ENCODE assay signal across 12 cellular contexts in the genomic region with DNA sequence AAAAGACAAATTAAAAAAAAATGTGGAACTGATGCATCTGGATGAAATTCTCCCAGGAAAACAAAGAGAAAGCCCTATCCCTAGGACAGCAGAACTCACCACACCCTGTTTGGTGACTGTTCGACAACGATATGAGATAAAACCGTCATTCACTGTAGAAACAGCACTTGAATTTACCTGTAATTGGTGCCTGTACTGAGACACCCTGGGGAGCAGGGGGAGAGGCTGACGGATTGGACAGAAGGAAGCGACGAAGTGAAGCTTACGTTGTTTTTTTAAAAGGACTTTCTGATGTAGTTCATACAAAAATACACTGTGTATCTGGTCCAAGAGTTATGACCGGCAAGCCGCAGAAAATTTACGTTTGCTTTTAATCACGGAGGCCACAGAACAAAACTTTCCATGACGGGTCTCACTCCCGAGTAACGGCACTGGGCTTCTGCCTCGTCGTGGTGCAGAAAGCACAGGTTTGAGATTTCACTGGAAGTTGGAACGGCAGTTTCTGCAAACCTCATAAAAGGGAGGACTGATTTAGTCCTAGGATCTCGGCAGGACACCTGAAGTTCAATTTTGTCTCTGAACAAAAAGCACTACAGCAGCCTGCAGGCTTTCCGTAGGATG. TPM values are rescaled to one million over a fixed set of nuclear protein-coding genes. Genes with fewer than 3 reads are reported as not detected.
DNase-seq lines count a peak whose midpoint lies in the region; ATAC-seq and TF ChIP-seq lines count a peak whose summit lies in the region.
"Had no signal": no experiment of that assay in that cellular context is flagged by ENCODE, and none has a peak within 500 bp of the region (broad histone marks: within the 10 kb centered on the region; RNA-seq: fewer than 3 reads in every experiment).

No MANE protein-coding gene starts in this region.

- no peak for TF ChIP-seq POLR2A in breast epithelium (IDR thresholded peaks at IDR 0.05)
- peak in 1 of 2 donors; percentile 15 for TF ChIP-seq POLR2A in uterus (IDR thresholded peaks at IDR 0.05)

- H3K4me1 Mint-ChIP-seq in MCF 10A (ENCODE audit: insufficient read depth, unreplicated experiment) (peaks cover 11% of the 10 kb centered on the region), mesothelial cell of epicardium (peaks cover 57% of the 10 kb centered on the region)
- H3K4me1 Mint-ChIP-seq: central memory CD8-positive, alpha-beta T cell; IgD-negative memory B cell had no signal

- POLR2A ChIA-PET in MCF 10A (lab: Yijun Ruan, JAX), result interaction anchor here (1.3 to 11.8 kb wide), 2 partner anchors 13 to 88 kb away, joined by 8 to 159 read pairs; no protein-coding TSS in a partner anchor

- H3K36me3 Mint-ChIP-seq in MCF 10A (ENCODE audit: insufficient read depth, unreplicated experiment) (peaks cover 6% of the 10 kb centered on the region), mesothelial cell of epicardium (peaks cover 10% of the 10 kb centered on the region)

- no peaks in the 10 kb centered on the region for H3K9me3 ChIP-seq in breast epithelium
- H3K9me3 ChIP-seq in uterus, result no peaks in the 10 kb centered on the region

- CTCF ChIA-PET in MCF 10A (lab: Yijun Ruan, JAX), result interaction anchor here (0.6 kb wide), 1 partner anchor 27 kb away, joined by 3 read pairs; the partner anchor contains the start of gene TIMM22

- no peaks in the 10 kb centered on the region for H3K27me3 Mint-ChIP-seq in MCF 10A (ENCODE audit: insufficient read depth, unreplicated experiment)
- H3K27me3 Mint-ChIP-seq in mesothelial cell of epicardium (ENCODE audit: low read depth), result no peaks in the 10 kb centered on the region

- H3K27ac Mint-ChIP-seq in MCF 10A (ENCODE audit: low read depth, unreplicated experiment) (no peak overlapping the region), mesothelial cell of epicardium (peak overlapping the region; percentile 94)
- H3K27ac Mint-ChIP-seq: IgD-negative memory B cell had no signal

- H3K36me3 ChIP-seq in breast epithelium, result no peaks in the 10 kb centered on the region
- H3K36me3 ChIP-seq in uterus, result no peaks in the 10 kb centered on the region

- no peaks in the 10 kb centered on the region for H3K27me3 ChIP-seq in breast epithelium
- H3K27me3 ChIP-seq in uterus, result no peaks in the 10 kb centered on the region

- TF ChIP-seq CTCF in breast epithelium (IDR thresholded peaks at IDR 0.05) (no peak), MCF 10A (IDR thresholded peaks at IDR 0.05; ENCODE audit: unreplicated experiment) (no peak), astrocyte of the spinal cord (IDR thresholded peaks at IDR 0.05; ENCODE audit: low read depth, low read length) (no peak), mesothelial cell of epicardium (IDR thresholded peaks at IDR 0.05; ENCODE audit: unreplicated experiment) (no peak), uterus (IDR thresholded peaks at IDR 0.05) (no peak)

- H3K4me1 ChIP-seq in breast epithelium, result no peaks in the 10 kb centered on the region
- peaks cover 0 to under 1% of the 10 kb centered on the region in 2 donors for H3K4me1 ChIP-seq in uterus

- intact Hi-C loops in breast epithelium (cut with DNase I; ENCODE audit: low total_unique reads) (no loop called here), MCF 10A (cut with micrococcal nuclease) (no loop called here), uterus (cut with DNase I; ENCODE audit: low total_unique reads) (loop anchor here (10.0 kb wide), 1 partner anchor 85 kb away; no protein-coding TSS in a partner anchor)

- H3K4me3 ChIP-seq in breast epithelium, result peak overlapping the region in 2 of 3 donors; percentile 3 to 7
- H3K4me3 ChIP-seq in astrocyte of the spinal cord (ENCODE audit: low read depth, low read length), result peak overlapping the region; percentile 16
- peak overlapping the region; percentile 12 to 13 for H3K4me3 ChIP-seq in uterus

- in situ Hi-C loops in astrocyte of the spinal cord (cut with HindIII; ENCODE audit: low sequenced_read_pairs), result no loop called here

- H3K4me3 Mint-ChIP-seq in MCF 10A (ENCODE audit: unreplicated experiment) (no peak overlapping the region), mesothelial cell of epicardium (peak overlapping the region; percentile 56)
- H3K4me3 Mint-ChIP-seq: central memory CD8-positive, alpha-beta T cell; IgD-negative memory B cell had no signal

- H3K27ac ChIP-seq in breast epithelium (no peak overlapping the region), uterus (peak overlapping the region; percentile 82 to 89)

- ATAC-seq in GM21717 (IDR thresholded peaks at IDR 0.05; ENCODE audit: unreplicated experiment), result no peak

- no peaks in the 10 kb centered on the region for H3K9me3 Mint-ChIP-seq in MCF 10A (ENCODE audit: unreplicated experiment)
- H3K9me3 Mint-ChIP-seq in mesothelial cell of epicardium, result no peaks in the 10 kb centered on the region
- H3K9me3 Mint-ChIP-seq: central memory CD8-positive, alpha-beta T cell; IgD-negative memory B cell had no signal

- BruUV-seq in MCF 10A (replicated peaks; lab: Mats Ljungman, UMichigan), result no TSS peak

- DNase-seq in breast epithelium (ENCODE audit: low spot score in 2 of 2) (no peak), MCF 10A (ENCODE audit: unreplicated experiment) (no peak), astrocyte of the spinal cord (ENCODE audit: low read depth, low spot score) (no peak), mesothelial cell of epicardium (ENCODE audit: low spot score in 2 of 2, unreplicated experiment in 2 of 2) (no peak), uterus (peak; percentile 43 to 59), cortex of kidney (lab: John Stamatoyannopoulos, UW) (no peak), nucleus accumbens (lab: John Stamatoyannopoulos, UW) (no peak)
- DNase-seq: activated CD4-positive, alpha-beta T cell treated with anti-CD3 and anti-CD28 coated beads, Interleukin-2, amount 50 U/mL, for 4 hours; islet precursor cell had no signal

RNA-seq across cellular contexts. Expression of gene NXN, which starts 9.7 kb away (rescaled TPM):
- 10 to 100 TPM in 2 of 3 donors, 1 to 10 TPM in 1; 9.3 to 14.3 (median 12.8) TPM for total RNA-seq in breast epithelium
- 36.8 and 57.3 TPM in 2 replicates for total RNA-seq in MCF 10A (2022)
- total RNA-seq in mesothelial cell of epicardium, result 99.1 to 107 TPM (median 106 TPM) in 3 replicates
- 10 to 100 TPM in 3 of 4 donors, 1 to 10 TPM in 1; 6.5 to 99.0 (median 49.9) TPM for total RNA-seq in uterus

RNA-seq across cellular contexts. Expression of gene TIMM22, which starts 27.1 kb away (rescaled TPM):
- total RNA-seq in breast epithelium, result 10 to 100 TPM; 10.1 to 12.0 (median 10.8) TPM
- 16.6 and 18.5 TPM in 2 replicates for total RNA-seq in MCF 10A (2022)
- total RNA-seq in mesothelial cell of epicardium, result 14.9 to 16.3 TPM (median 15.5 TPM) in 3 replicates
- total RNA-seq in uterus, result 10 to 100 TPM in 2 of 4 donors, 1 to 10 TPM in 2; 5.1 to 17.1 (median 10.8) TPM

Comparison
In these comparisons a context has a peak if more than half of its experiments do, and no peak if none do; other contexts are left out.
1. DNase-seq: peak in uterus (2 of 2); none in breast epithelium (0 of 2), MCF 10A (single experiment), astrocyte of the spinal cord (single experiment), mesothelial cell of epicardium (0 of 2), cortex of kidney (single experiment) and nucleus accumbens (0 of 56).
2. H3K27ac ChIP-seq: peak in uterus (2 of 2); none in breast epithelium (0 of 2).
3. Peak in every context shown above with its lines, with median percentiles within 50 percentile points of each other: H3K4me3 ChIP-seq.